In the genomic region with DNA sequence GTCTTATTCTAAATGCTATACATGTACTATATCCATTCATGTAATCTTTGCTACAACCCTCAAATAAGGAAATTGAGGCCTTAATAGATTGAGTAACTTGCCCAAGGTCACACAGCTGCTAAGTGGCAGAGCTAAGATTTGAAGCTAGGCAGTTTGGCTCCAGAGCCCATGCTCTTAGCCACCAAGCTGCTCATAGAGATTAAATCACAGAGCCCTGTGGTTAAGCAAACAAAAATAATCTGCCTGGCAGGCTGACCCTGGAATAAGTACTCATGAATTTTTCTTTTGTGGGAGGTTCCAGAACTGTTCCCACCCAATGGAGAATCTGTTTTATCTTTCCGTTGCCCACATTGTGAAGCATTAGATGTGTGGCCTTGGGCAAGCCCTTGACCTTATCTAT, we compare ENCODE assay signal across 26 cellular contexts.
"Had no signal": no experiment of that assay in that cellular context is flagged by ENCODE, and none has a peak within 500 bp of the region (broad histone marks: within the 10 kb centered on the region; RNA-seq: fewer than 3 reads in every experiment).

No MANE protein-coding gene starts in this region.

- H3K4me3 ChIP-seq: cardiac muscle cell, Peyer's patch, SJCRH30 had no signal

- DNase-seq: activated B cell treated with CpG ODN at 0.5 μM for 24 hours; activated CD4-positive, alpha-beta memory T cell treated with anti-CD3 and anti-CD28 coated beads for 36 hours; activated CD4-positive, alpha-beta T cell treated with anti-CD3 and anti-CD28 coated beads for 1 hour; activated CD4-positive, alpha-beta T cell treated with anti-CD3 and anti-CD28 coated beads, Interleukin-2, amount 10 ng/mL, durations not matched to agents 24 days and 14 days; activated CD8-positive, alpha-beta memory T cell treated with anti-CD3 and anti-CD28 coated beads for 24 hours; activated naive CD4-positive, alpha-beta T cell; activated T-cell treated with anti-CD3 and anti-CD28 coated beads, Interleukin-2, amount 50 U/mL, for 48 hours; amygdala; brain microvascular endothelial cell; IMR-90; Kasumi-1; KBM-7; MV-4-11; NCI-H1092 treated with DMSO at 0.1 percent for 48 hours; NCI-H1417 treated with DMSO at 0.1 percent for 48 hours; NCI-H1694; NCI-H446; NCI-H524; NCI-H748 treated with DMSO at 0.1 percent for 48 hours; Peyer's patch; Right ventricle myocardium superior; SJCRH30 had no signal

- H3K9me3 Mint-ChIP-seq: activated B cell treated with CpG ODN at 0.5 μM for 24 hours; activated CD4-positive, alpha-beta memory T cell treated with anti-CD3 and anti-CD28 coated beads for 36 hours; activated CD4-positive, alpha-beta T cell treated with anti-CD3 and anti-CD28 coated beads, Interleukin-2, amount 10 ng/mL, durations not matched to agents 24 days and 14 days; activated naive CD4-positive, alpha-beta T cell treated with anti-CD3 and anti-CD28 coated beads, Interleukin-2, amount 50 U/mL, for 24 hours; T-helper 1 cell treated with Interleukin-12 subunit alpha and Interleukin-12 subunit beta and Interleukin-4 antibody, amounts not matched to agents 30 μg/mL and 1 μg/mL, for 36 hours had no signal

- H3K27ac ChIP-seq: brain microvascular endothelial cell, cardiac muscle cell, Peyer's patch, RWPE1, SJCRH30 had no signal

- H3K4me3 Mint-ChIP-seq: activated B cell treated with CpG ODN at 0.5 μM for 24 hours; activated CD4-positive, alpha-beta memory T cell treated with anti-CD3 and anti-CD28 coated beads for 36 hours; activated CD4-positive, alpha-beta T cell treated with anti-CD3 and anti-CD28 coated beads, Interleukin-2, amount 10 ng/mL, durations not matched to agents 24 days and 14 days; activated naive CD4-positive, alpha-beta T cell treated with anti-CD3 and anti-CD28 coated beads, Interleukin-2, amount 50 U/mL, for 24 hours; T-helper 1 cell treated with Interleukin-12 subunit alpha and Interleukin-12 subunit beta and Interleukin-4 antibody, amounts not matched to agents 30 μg/mL and 1 μg/mL, for 36 hours had no signal

- H3K27ac Mint-ChIP-seq: activated B cell treated with CpG ODN at 0.5 μM for 24 hours; activated CD4-positive, alpha-beta memory T cell treated with anti-CD3 and anti-CD28 coated beads for 36 hours; activated CD4-positive, alpha-beta T cell treated with anti-CD3 and anti-CD28 coated beads, Interleukin-2, amount 10 ng/mL, durations not matched to agents 24 days and 14 days; activated naive CD4-positive, alpha-beta T cell treated with anti-CD3 and anti-CD28 coated beads, Interleukin-2, amount 50 U/mL, for 24 hours; T-helper 1 cell treated with Interleukin-12 subunit alpha and Interleukin-12 subunit beta and Interleukin-4 antibody, amounts not matched to agents 30 μg/mL and 1 μg/mL, for 36 hours had no signal

- H3K4me1 ChIP-seq: Peyer's patch, SJCRH30 had no signal

- H3K27me3 ChIP-seq: brain microvascular endothelial cell, cardiac muscle cell, Peyer's patch, SJCRH30 had no signal

- H3K9me3 ChIP-seq: Peyer's patch, SJCRH30 had no signal

- H3K27me3 Mint-ChIP-seq: activated B cell treated with CpG ODN at 0.5 μM for 24 hours; activated CD4-positive, alpha-beta memory T cell treated with anti-CD3 and anti-CD28 coated beads for 36 hours; activated CD4-positive, alpha-beta T cell treated with anti-CD3 and anti-CD28 coated beads, Interleukin-2, amount 10 ng/mL, durations not matched to agents 24 days and 14 days; activated naive CD4-positive, alpha-beta T cell treated with anti-CD3 and anti-CD28 coated beads, Interleukin-2, amount 50 U/mL, for 24 hours had no signal
